ENCODE assay signal across 6 cellular contexts in genomic region chr3:169811606-169812123, GRCh38. TPM values are rescaled to one million over a fixed set of nuclear protein-coding genes. Genes with fewer than 3 reads are reported as not detected.
DNase-seq lines count a peak whose midpoint lies in the region; ATAC-seq lines count a peak whose summit lies in the region.

No MANE protein-coding gene starts in this region.

- peak overlapping the region; percentile 86 for H3K9ac ChIP-seq in NT2/D1 (ENCODE audit: insufficient read length, low read depth)

- peaks cover 12% of the 10 kb centered on the region for H3K9me3 ChIP-seq in NT2/D1 (ENCODE audit: insufficient read depth, low read length)

- peaks cover 2% of the 10 kb centered on the region for H3K27me3 ChIP-seq in NT2/D1 (ENCODE audit: insufficient read depth, insufficient read length)

- H3K4me1 ChIP-seq in NT2/D1 (ENCODE audit: insufficient read depth, insufficient read length), result peaks cover 5% of the 10 kb centered on the region

- peak overlapping the region; percentile 85 for H3K4me3 ChIP-seq in NT2/D1 (ENCODE audit: insufficient read length, low read depth)

- no peaks in the 10 kb centered on the region for H3K36me3 ChIP-seq in NT2/D1 (ENCODE audit: insufficient read depth, insufficient read length, low read length)

- DNase-seq in NT2/D1 (ENCODE audit: low read depth, low spot score) (no peak), fibroblast of gingiva (ENCODE audit: low read depth) (peak; percentile 66), renal cortical epithelial cell (ENCODE audit: low read depth) (peak; percentile 32), mesenteric fat pad (ENCODE audit: low spot score) (no peak)

- ATAC-seq in GM21825 (IDR thresholded peaks at IDR 0.05; ENCODE audit: unreplicated experiment) (peak; percentile 0), GM21737 (IDR thresholded peaks at IDR 0.05; ENCODE audit: unreplicated experiment) (no peak)

RNA-seq across cellular contexts. Expression of gene LRRIQ4, which starts 1.0 kb away (rescaled TPM):
- 0.17 TPM in 1 of 2 replicates, not detected in the other for total RNA-seq in renal cortical epithelial cell
- total RNA-seq in mesenteric fat pad, result not detected

RNA-seq across cellular contexts. Expression of gene LRRC34, which starts 1.0 kb away (rescaled TPM):
- 5.2 and 8.0 TPM in 2 replicates for total RNA-seq in renal cortical epithelial cell
- 3.4 TPM for total RNA-seq in mesenteric fat pad

RNA-seq across cellular contexts. Expression of gene MYNN, which starts 38.5 kb away (rescaled TPM):
- total RNA-seq in renal cortical epithelial cell, result 21.7 and 23.2 TPM in 2 replicates
- 12.7 TPM for total RNA-seq in mesenteric fat pad

RNA-seq across cellular contexts. Expression of gene ACTRT3, which starts 42.3 kb away (rescaled TPM):
- total RNA-seq in renal cortical epithelial cell (12.3 and 14.3 TPM in 2 replicates), mesenteric fat pad (3.7 TPM)

RNA-seq across cellular contexts. Expression of gene TERC, which starts 46.8 kb away (rescaled TPM):
- total RNA-seq in renal cortical epithelial cell, result 16.7 and 685 TPM in 2 replicates
- total RNA-seq in mesenteric fat pad, result 9.8 TPM

Comparison
In these comparisons a context has a peak if more than half of its experiments do, and no peak if none do; other contexts are left out.
1. DNase-seq: peak in fibroblast of gingiva (single experiment) and renal cortical epithelial cell (single experiment); none in NT2/D1 (single experiment) and mesenteric fat pad (single experiment).